ENCODE assay signal across 23 cellular contexts in the genomic region with DNA sequence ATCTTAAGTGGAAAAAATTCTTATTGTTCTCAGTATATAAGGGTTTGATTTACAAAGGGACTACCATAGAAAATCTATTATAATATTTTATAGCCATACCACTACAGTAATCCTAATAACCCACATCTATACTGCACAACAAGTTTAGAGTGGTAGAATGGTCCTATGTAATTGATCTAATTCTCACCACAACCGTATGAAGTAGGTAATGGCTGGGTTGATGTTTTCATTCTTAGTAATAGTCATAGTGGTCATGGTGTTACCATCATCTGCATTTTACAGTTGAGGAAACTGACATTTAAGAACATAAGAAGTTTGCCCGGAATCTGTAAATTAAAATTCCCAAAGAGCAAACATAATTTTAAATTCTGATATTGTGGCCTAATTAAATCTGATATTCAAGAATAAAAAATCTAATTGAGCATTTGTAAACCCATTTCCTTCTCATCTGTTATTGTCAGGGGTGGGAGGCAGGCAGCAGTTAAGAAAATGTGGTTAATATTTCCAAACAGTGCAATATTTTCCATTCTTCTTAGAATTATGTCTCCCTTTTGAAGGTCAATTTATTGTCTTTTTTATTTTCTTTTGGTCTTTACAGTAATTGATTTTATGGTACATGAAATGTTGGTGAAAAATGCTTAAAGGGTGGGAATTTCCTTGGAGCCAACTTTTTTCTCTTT.
DNase-seq lines count a peak whose midpoint lies in the region; ATAC-seq, FAIRE-seq and TF ChIP-seq lines count a peak whose summit lies in the region.
"Had no signal": no experiment of that assay in that cellular context is flagged by ENCODE, and none has a peak within 500 bp of the region (broad histone marks: within the 10 kb centered on the region; RNA-seq: fewer than 3 reads in every experiment).

No MANE protein-coding gene starts in this region.

- no peak overlapping the region for H2BK15ac ChIP-seq in mesenchymal stem cell (ENCODE audit: low read depth, poor library complexity, severe bottlenecking)

- no TSS peak for BruUV-seq in GM12878 (replicated peaks; lab: Mats Ljungman, UMichigan)

- no peaks in the 10 kb centered on the region for H3K79me2 ChIP-seq in GM12878 (ENCODE audit: control insufficient read depth, insufficient read depth, low read length)

- RAD21 ChIA-PET in GM12878 (lab: Charles Lee; ENCODE audit: unreplicated experiment) = no interaction called here

- FAIRE-seq in GM12878 (lab: Jason Lieb, UNC) = no peak
- FAIRE-seq: islet of Langerhans, urothelium cell line had no signal

- no peak overlapping the region for H3K18ac ChIP-seq in mesenchymal stem cell (ENCODE audit: low read depth in 1 of 2, low read length in 2 of 2)

- no peak overlapping the region for H2BK12ac ChIP-seq in mesenchymal stem cell (ENCODE audit: low read length in 2 of 2)

- no peaks in the 10 kb centered on the region for H3K36me3 Mint-ChIP-seq in natural killer cell treated with Interleukin-12 subunit alpha and Interleukin-12 subunit beta and Interleukin-15 and Interleukin-18, amount 100 ng/mL, for 72 hours
- peaks cover 14% of the 10 kb centered on the region for H3K36me3 Mint-ChIP-seq in natural killer cell
- peaks cover 30 to 49% of the 10 kb centered on the region in 2 donors for H3K36me3 Mint-ChIP-seq in stimulated activated naive B cell treated with anti-CD40 and anti-IgM and Interleukin-4, amounts not matched to agents 10 μg/mL and 1 μg/mL and 100 μg/mL, for 72 hours

- no peak overlapping the region for H2BK5ac ChIP-seq in mesenchymal stem cell (ENCODE audit: low read depth, low read length, poor library complexity, severe bottlenecking)

- H3K27ac Mint-ChIP-seq in natural killer cell treated with Interleukin-12 subunit alpha and Interleukin-12 subunit beta and Interleukin-15 and Interleukin-18, amount 100 ng/mL, for 72 hours = peak overlapping the region; percentile 9 to 31
- H3K27ac Mint-ChIP-seq in natural killer cell = no peak overlapping the region
- H3K27ac Mint-ChIP-seq in stimulated activated naive B cell treated with anti-CD40 and anti-IgM and Interleukin-4, amounts not matched to agents 10 μg/mL and 1 μg/mL and 100 μg/mL, for 72 hours = peak overlapping the region; percentile 66
- H3K27ac Mint-ChIP-seq: activated CD4-positive, alpha-beta memory T cell treated with anti-CD3 and anti-CD28 coated beads for 36 hours; activated naive CD4-positive, alpha-beta T cell treated with anti-CD3 and anti-CD28 coated beads for 36 hours had no signal

- no peak overlapping the region for H3K4ac ChIP-seq in mesenchymal stem cell (ENCODE audit: low read depth in 1 of 2, low read length in 2 of 2)

- CTCF ChIA-PET in GM12878 (lab: Yijun Ruan, JAX) = no interaction called here

- no peaks in the 10 kb centered on the region for H3K27me3 Mint-ChIP-seq in natural killer cell treated with Interleukin-12 subunit alpha and Interleukin-12 subunit beta and Interleukin-15 and Interleukin-18, amount 100 ng/mL, for 72 hours
- no peaks in the 10 kb centered on the region for H3K27me3 Mint-ChIP-seq in natural killer cell (ENCODE audit: low read depth in 2 of 2)
- no peaks in the 10 kb centered on the region for H3K27me3 Mint-ChIP-seq in stimulated activated naive B cell treated with anti-CD40 and anti-IgM and Interleukin-4, amounts not matched to agents 10 μg/mL and 1 μg/mL and 100 μg/mL, for 72 hours
- H3K27me3 Mint-ChIP-seq: activated CD4-positive, alpha-beta memory T cell treated with anti-CD3 and anti-CD28 coated beads for 36 hours; central memory CD8-positive, alpha-beta T cell had no signal

- no peak overlapping the region for H2AFZ ChIP-seq in GM12878 (ENCODE audit: control insufficient read depth, low read depth, low read length)
- no peak overlapping the region for H2AFZ ChIP-seq in mesenchymal stem cell (ENCODE audit: low read depth, low read length)

- no peaks in the 10 kb centered on the region for H3K27me3 ChIP-seq in GM12878 (replicated peaks in 1 of 2; ENCODE audit: control insufficient read depth in 2 of 2, insufficient read depth in 2 of 2, low read length in 1 of 2)
- no peaks in the 10 kb centered on the region for H3K27me3 ChIP-seq in mesenchymal stem cell (ENCODE audit: control insufficient read depth in 1 of 2, insufficient read depth in 1 of 2, low read length in 2 of 2)
- H3K27me3 ChIP-seq: ascending aorta had no signal

- no peak overlapping the region for H3K9ac ChIP-seq in GM12878 (ENCODE audit: control insufficient read depth, insufficient read depth, low read length)
- H3K9ac ChIP-seq in mesenchymal stem cell (ENCODE audit: low read length) = no peak overlapping the region

- no peak overlapping the region for H4K91ac ChIP-seq in mesenchymal stem cell (ENCODE audit: low read length)

- H4K8ac ChIP-seq in mesenchymal stem cell (ENCODE audit: low read length) = no peak overlapping the region

- WGBS in GM12878 (ENCODE audit: insufficient coverage, insufficient replicate concordance, low lambda C conversion rate, missing lambda C conversion rate) = 30% methylated on average over 2 of the region's 2 CpGs
- WGBS in mesenchymal stem cell = no CpG with 5 or more reads among the region's 2 CpGs

- POLR2A ChIA-PET in GM12878 (lab: Charles Lee) = no interaction called here

- no peak overlapping the region for H3K4me3 ChIP-seq in GM12878
- no peak overlapping the region for H3K4me3 ChIP-seq in mesenchymal stem cell (ENCODE audit: insufficient read depth in 1 of 2, low read depth in 1 of 2, low read length in 2 of 2)
- H3K4me3 ChIP-seq: ascending aorta, left ventricle myocardium inferior had no signal

- no peak for TF ChIP-seq POLR2A in GM12878 (IDR thresholded peaks at IDR 0.05; ENCODE audit: low read depth, low read length)

- SMC1A ChIA-PET in GM12878 (lab: Charles Lee; ENCODE audit: uncharacterized antibody, unreplicated experiment) = interaction anchor here (0.6 to 1.3 kb wide), 3 partner anchors 59 to 431 kb away, joined by 3 to 4 read pairs (median 4); no protein-coding TSS in a partner anchor

- DNase-seq in natural killer cell treated with Interleukin-12 subunit alpha and Interleukin-12 subunit beta and Interleukin-15 and Interleukin-18, amount 100 ng/mL, for 72 hours (ENCODE audit: low spot score) = no peak
- DNase-seq in natural killer cell (no peak), GM12878 (ENCODE audit: low read depth, low spot score) (no peak), mesenchymal stem cell (no peak), T1000 (lab: John Stamatoyannopoulos, UW) (no peak), DMS79 (lab: John Stamatoyannopoulos, UW) (no peak), amniotic stem cell (lab: John Stamatoyannopoulos, UW) (no peak)
- no peak for DNase-seq in stimulated activated naive B cell treated with anti-CD40 and anti-IgM and Interleukin-4, amounts not matched to agents 10 μg/mL and 1 μg/mL and 100 μg/mL, for 72 hours
- DNase-seq: activated CD4-positive, alpha-beta memory T cell treated with anti-CD3 and anti-CD28 coated beads for 36 hours; activated naive CD4-positive, alpha-beta T cell treated with anti-CD3 and anti-CD28 coated beads for 36 hours; C1 segment of cervical spinal cord; left ventricle myocardium inferior; MM.1S; NCI-H1436 treated with DMSO at 0.1 percent for 48 hours; OCI-M1; substantia nigra had no signal

- H2BK120ac ChIP-seq in mesenchymal stem cell (ENCODE audit: low read depth, low read length) = no peak overlapping the region

- H3K23ac ChIP-seq in mesenchymal stem cell (ENCODE audit: low read length in 2 of 2) = no peak overlapping the region

- no peak for TF ChIP-seq RAD21 in GM12878 (IDR thresholded peaks at IDR 0.05; ENCODE audit: insufficient read depth, low read depth, low read length)

- H2AK5ac ChIP-seq in mesenchymal stem cell (ENCODE audit: low read length, severe bottlenecking) = no peak overlapping the region

- H3K14ac ChIP-seq in mesenchymal stem cell (ENCODE audit: low read length in 2 of 2) = no peak overlapping the region

- peak in 1 of 2 donors; percentile 83 for ATAC-seq in natural killer cell treated with Interleukin-12 subunit alpha and Interleukin-12 subunit beta and Interleukin-15 and Interleukin-18, amount 100 ng/mL, for 72 hours
- ATAC-seq in natural killer cell (no peak), GM12878 (peak; percentile 78)
- peak; percentile 93 for ATAC-seq in stimulated activated naive B cell treated with anti-CD40 and anti-IgM and Interleukin-4, amounts not matched to agents 10 μg/mL and 1 μg/mL and 100 μg/mL, for 72 hours (replicated peaks)
- ATAC-seq: sciatic nerve, WTC11 had no signal

- TF ChIP-seq CTCF in natural killer cell (IDR thresholded peaks at IDR 0.05) (no peak), GM12878 (IDR thresholded peaks at IDR 0.05 in 2 of 3, conservative IDR thresholded peaks at IDR 0.05 in 1 of 3; ENCODE audit: control insufficient read depth in 2 of 3, extremely low read depth in 1 of 3, insufficient read depth in 1 of 3, low read depth in 3 of 3, low read length in 3 of 3) (no peak)

- no peak overlapping the region for H3K4me2 ChIP-seq in GM12878 (ENCODE audit: control insufficient read depth, insufficient read depth)
- no peak overlapping the region for H3K4me2 ChIP-seq in mesenchymal stem cell (ENCODE audit: low read length, poor library complexity, severe bottlenecking)

- H3K79me1 ChIP-seq in mesenchymal stem cell (replicated peaks; ENCODE audit: low read length, poor library complexity, severe bottlenecking) = peaks cover 27% of the 10 kb centered on the region

- in situ Hi-C loops in GM12878 (cut with MboI) = no loop called here

- H3K9me3 ChIP-seq in GM12878 (replicated peaks; ENCODE audit: control insufficient read depth, insufficient read depth, low read length) = no peaks in the 10 kb centered on the region
- H3K9me3 ChIP-seq in mesenchymal stem cell (ENCODE audit: control insufficient read depth, low read length) = no peaks in the 10 kb centered on the region
- H3K9me3 ChIP-seq: ascending aorta, left ventricle myocardium inferior had no signal

- peak overlapping the region; percentile 6 for H3K4me3 Mint-ChIP-seq in natural killer cell treated with Interleukin-12 subunit alpha and Interleukin-12 subunit beta and Interleukin-15 and Interleukin-18, amount 100 ng/mL, for 72 hours
- no peak overlapping the region for H3K4me3 Mint-ChIP-seq in natural killer cell
- peak overlapping the region; percentile 6 to 39 for H3K4me3 Mint-ChIP-seq in stimulated activated naive B cell treated with anti-CD40 and anti-IgM and Interleukin-4, amounts not matched to agents 10 μg/mL and 1 μg/mL and 100 μg/mL, for 72 hours
- H3K4me3 Mint-ChIP-seq: activated CD4-positive, alpha-beta memory T cell treated with anti-CD3 and anti-CD28 coated beads for 36 hours; activated naive CD4-positive, alpha-beta T cell treated with anti-CD3 and anti-CD28 coated beads for 36 hours; central memory CD8-positive, alpha-beta T cell; neural crest cell; WTC11 had no signal

- peaks cover 0 to 9% of the 10 kb centered on the region in 2 experiments; a peak in 1 of 4 replicates for H3K36me3 ChIP-seq in GM12878 (ENCODE audit: control insufficient read depth in 2 of 2, insufficient read depth in 2 of 2, low read length in 1 of 2)
- peaks cover 21 to 49% of the 10 kb centered on the region in 2 experiments for H3K36me3 ChIP-seq in mesenchymal stem cell (ENCODE audit: control insufficient read depth in 1 of 2, insufficient read depth in 2 of 2, low read depth in 1 of 2, low read length in 2 of 2)
- H3K36me3 ChIP-seq: ascending aorta had no signal

- H3K4me1 ChIP-seq in GM12878 (ENCODE audit: control insufficient read depth, insufficient read depth, low read length) (peaks cover 3% of the 10 kb centered on the region; the same call in 1 of the 2 replicates), mesenchymal stem cell (ENCODE audit: control insufficient read depth, insufficient read depth, low read depth, low read length) (peaks cover 7% of the 10 kb centered on the region)
- H3K4me1 ChIP-seq: ascending aorta had no signal

- peaks cover 14 to 20% of the 10 kb centered on the region in 2 donors for H3K4me1 Mint-ChIP-seq in natural killer cell treated with Interleukin-12 subunit alpha and Interleukin-12 subunit beta and Interleukin-15 and Interleukin-18, amount 100 ng/mL, for 72 hours (ENCODE audit: low read depth in 2 of 2)
- H3K4me1 Mint-ChIP-seq in natural killer cell = peaks cover 14 to 32% of the 10 kb centered on the region in 2 donors
- H3K4me1 Mint-ChIP-seq in stimulated activated naive B cell treated with anti-CD40 and anti-IgM and Interleukin-4, amounts not matched to agents 10 μg/mL and 1 μg/mL and 100 μg/mL, for 72 hours = peaks cover 13 to 25% of the 10 kb centered on the region in 2 donors

- intact Hi-C loops in natural killer cell (cut with micrococcal nuclease) (no loop called here), GM12878 (cut with micrococcal nuclease; ENCODE audit: unreplicated experiment) (no loop called here)

- H3K9me3 Mint-ChIP-seq in natural killer cell treated with Interleukin-12 subunit alpha and Interleukin-12 subunit beta and Interleukin-15 and Interleukin-18, amount 100 ng/mL, for 72 hours = no peaks in the 10 kb centered on the region
- H3K9me3 Mint-ChIP-seq in natural killer cell = no peaks in the 10 kb centered on the region
- no peaks in the 10 kb centered on the region for H3K9me3 Mint-ChIP-seq in stimulated activated naive B cell treated with anti-CD40 and anti-IgM and Interleukin-4, amounts not matched to agents 10 μg/mL and 1 μg/mL and 100 μg/mL, for 72 hours
- H3K9me3 Mint-ChIP-seq: activated CD4-positive, alpha-beta memory T cell treated with anti-CD3 and anti-CD28 coated beads for 36 hours; activated naive CD4-positive, alpha-beta T cell treated with anti-CD3 and anti-CD28 coated beads for 36 hours; central memory CD8-positive, alpha-beta T cell; WTC11 had no signal

- H3K27ac ChIP-seq in GM12878 (ENCODE audit: control insufficient read depth, insufficient read depth) = no peak overlapping the region
- H3K27ac ChIP-seq in mesenchymal stem cell (ENCODE audit: low read length, poor library complexity, severe bottlenecking) = no peak overlapping the region
- H3K27ac ChIP-seq: ascending aorta had no signal

- no peak for TF ChIP-seq EP300 in GM12878 (IDR thresholded peaks at IDR 0.05; ENCODE audit: borderline replicate concordance in 1 of 2, control insufficient read depth in 1 of 2, low read depth in 2 of 2, low read length in 2 of 2)

- no peaks in the 10 kb centered on the region for H4K20me1 ChIP-seq in GM12878 (ENCODE audit: control insufficient read depth, insufficient read depth)

Comparison
In these comparisons a context has a peak if more than half of its experiments do, and no peak if none do; other contexts are left out.
1. H3K27ac Mint-ChIP-seq: peak in natural killer cell treated with Interleukin-12 subunit alpha and Interleukin-12 subunit beta and Interleukin-15 and Interleukin-18, amount 100 ng/mL, for 72 hours (2 of 2) and stimulated activated naive B cell treated with anti-CD40 and anti-IgM and Interleukin-4, amounts not matched to agents 10 μg/mL and 1 μg/mL and 100 μg/mL, for 72 hours (single experiment); none in natural killer cell (0 of 2).
2. ATAC-seq: peak in GM12878 (single experiment) and stimulated activated naive B cell treated with anti-CD40 and anti-IgM and Interleukin-4, amounts not matched to agents 10 μg/mL and 1 μg/mL and 100 μg/mL, for 72 hours (2 of 2); none in natural killer cell (0 of 3).